In genomic region chr6:41494212-41495115, GRCh38 we compare ENCODE assay signal across 2 cellular contexts.
TF ChIP-seq lines count a peak whose summit lies in the region.

No MANE protein-coding gene starts in this region.

TF ChIP-seq in GM12891, 5 proteins besides CTCF, POLR2A, EP300 and RAD21:
- TF ChIP-seq TAF1 (IDR thresholded peaks at IDR 0.05; ENCODE audit: low read depth, low read length): no peak
- no peak for TF ChIP-seq POU2F2 (IDR thresholded peaks at IDR 0.05; ENCODE audit: low read depth, low read length)
- no peak for TF ChIP-seq PAX5 (IDR thresholded peaks at IDR 0.05; ENCODE audit: insufficient read depth, low read length, severe bottlenecking)
- peak; percentile 66 for TF ChIP-seq SPI1 (IDR thresholded peaks at IDR 0.05; ENCODE audit: low read depth, low read length)
- no peak for TF ChIP-seq POLR2AphosphoS5 (IDR thresholded peaks at IDR 0.05; ENCODE audit: low read depth, low read length)

TF ChIP-seq in H1, 55 proteins besides CTCF, POLR2A, EP300 and RAD21:
- TF ChIP-seq ASH2L (IDR thresholded peaks at IDR 0.05; ENCODE audit: low read length): peak; percentile 43
- no peak for TF ChIP-seq FOSL1 (IDR thresholded peaks at IDR 0.05; ENCODE audit: insufficient read depth, low read depth, low read length)
- peak; percentile 41; the same call in 1 of the 2 replicates for TF ChIP-seq TEAD4 (IDR thresholded peaks at IDR 0.05; ENCODE audit: low read depth, low read length)
